Comparison of ENCODE assay signal across 14 cellular contexts in genomic region chr14:29851397-29851796, GRCh38.
"Had no signal": no experiment of that assay in that cellular context is flagged by ENCODE, and none has a peak within 500 bp of the region (broad histone marks: within the 10 kb centered on the region; RNA-seq: fewer than 3 reads in every experiment).

No MANE protein-coding gene starts in this region.

- H3K4me1 ChIP-seq: psoas muscle had no signal

- H3K27ac ChIP-seq: psoas muscle, SK-N-MC had no signal

- DNase-seq: activated CD4-positive, alpha-beta T cell treated with anti-CD3 and anti-CD28 coated beads, Interleukin-2, amount 50 U/mL, for 4 hours; activated CD4-positive, CD25-positive, alpha-beta regulatory T cell treated with anti-CD3 and anti-CD28 coated beads, Interleukin-2, amount 50 U/mL, for 72 hours; activated naive CD4-positive, alpha-beta T cell treated with anti-CD3 and anti-CD28 coated beads, Interleukin-2, amount 10 ng/mL, durations not matched to agents 7 days and 5 days; cerebellar nuclear complex; endodermal cell; foreskin fibroblast; hippocampal formation; kidney glomerular epithelial cell; left ventricle myocardium superior; psoas muscle; stimulated activated CD4-positive, alpha-beta T cell treated with anti-CD3 and anti-CD28 coated beads, Interleukin-1b, Interleukin-23, amount 100 ng/mL, for 48 hours; T-cell had no signal

- H3K9me3 ChIP-seq: psoas muscle had no signal

- H3K4me3 ChIP-seq: psoas muscle, SK-N-MC had no signal

- ATAC-seq: left ventricle myocardium superior, psoas muscle, sciatic nerve, T-cell had no signal
